Comparison of ENCODE assay signal across 8 cellular contexts in genomic region chr14:58796636-58797429, GRCh38.
DNase-seq lines count a peak whose midpoint lies in the region; ATAC-seq and TF ChIP-seq lines count a peak whose summit lies in the region.

No MANE protein-coding gene starts in this region.

- H3K4me1 Mint-ChIP-seq in Calu3 (ENCODE audit: low read depth, unreplicated experiment) (peaks cover 27% of the 10 kb centered on the region), WTC11 (no peaks in the 10 kb centered on the region), natural killer cell (no peaks in the 10 kb centered on the region)
- no peaks in the 10 kb centered on the region for H3K4me1 Mint-ChIP-seq in activated CD4-positive, alpha-beta memory T cell treated with anti-CD3 and anti-CD28 coated beads for 36 hours (ENCODE audit: low read depth)

- POLR2A ChIA-PET in WTC11 (lab: Charles Lee) = interaction anchor here (0.7 kb wide), 2 partner anchors 150 to 290 kb away, joined by 3 read pairs; no protein-coding TSS in a partner anchor
- POLR2A ChIA-PET in activated CD4-positive, alpha-beta memory T cell treated with anti-CD3 and anti-CD28 coated beads for 36 hours (lab: Charles Lee) = no interaction called here

- H3K36me3 Mint-ChIP-seq in Calu3 (ENCODE audit: insufficient read depth, unreplicated experiment) (no peaks in the 10 kb centered on the region), WTC11 (no peaks in the 10 kb centered on the region), natural killer cell (no peaks in the 10 kb centered on the region)
- H3K36me3 Mint-ChIP-seq in activated CD4-positive, alpha-beta memory T cell treated with anti-CD3 and anti-CD28 coated beads for 36 hours = no peaks in the 10 kb centered on the region

- no peaks in the 10 kb centered on the region for H3K27me3 Mint-ChIP-seq in Calu3 (ENCODE audit: unreplicated experiment)
- no peaks in the 10 kb centered on the region for H3K27me3 Mint-ChIP-seq in WTC11 (ENCODE audit: low read depth)
- peaks cover 6% of the 10 kb centered on the region for H3K27me3 Mint-ChIP-seq in activated CD4-positive, alpha-beta memory T cell treated with anti-CD3 and anti-CD28 coated beads for 36 hours
- peaks cover 0 to 4% of the 10 kb centered on the region in 2 donors for H3K27me3 Mint-ChIP-seq in natural killer cell (ENCODE audit: low read depth in 2 of 2)

- DNase-seq in Calu3 (peak; percentile 21), WTC11 (ENCODE audit: low spot score) (peak; percentile 20), activated gamma-delta T cell (lab: John Stamatoyannopoulos, UW) (no peak), natural killer cell (no peak)
- DNase-seq in activated CD4-positive, alpha-beta memory T cell treated with anti-CD3 and anti-CD28 coated beads for 36 hours = no peak
- no peak for DNase-seq in stimulated activated CD8-positive, alpha-beta memory T cell treated with anti-CD3 and anti-CD28 coated beads, Interleukin-4, amount 100 ng/mL, for 48 hours

- CTCF ChIA-PET in Calu3 (lab: Charles Lee) (interaction anchor here (2.5 kb wide), 1 partner anchor 12 kb away, joined by 6 read pairs; no protein-coding TSS in a partner anchor), WTC11 (lab: Charles Lee) (interaction anchor here (0.5 to 1.7 kb wide), 3 partner anchors 30 to 224 kb away, joined by 3 to 5 read pairs (median 4); no protein-coding TSS in a partner anchor)
- CTCF ChIA-PET in activated CD4-positive, alpha-beta memory T cell treated with anti-CD3 and anti-CD28 coated beads for 36 hours (lab: Charles Lee) = no interaction called here

- intact Hi-C loops in Calu3 (cut with micrococcal nuclease; ENCODE audit: unreplicated experiment) = loop anchor here (5.0 kb wide), 1 partner anchor 50 kb away; no protein-coding TSS in a partner anchor
- intact Hi-C loops in activated CD4-positive, alpha-beta memory T cell treated with anti-CD3 and anti-CD28 coated beads for 36 hours (cut with micrococcal nuclease) = no loop called here
- intact Hi-C loops in natural killer cell (cut with micrococcal nuclease) = no loop called here

- H3K4me3 Mint-ChIP-seq in Calu3 (ENCODE audit: low read depth, unreplicated experiment) = peak overlapping the region; percentile 12
- H3K4me3 Mint-ChIP-seq in WTC11 = no peak overlapping the region
- H3K4me3 Mint-ChIP-seq in activated CD4-positive, alpha-beta memory T cell treated with anti-CD3 and anti-CD28 coated beads for 36 hours = no peak overlapping the region
- H3K4me3 Mint-ChIP-seq in natural killer cell = no peak overlapping the region

- BruUV-seq in Calu3 (replicated peaks; lab: Mats Ljungman, UMichigan) = no TSS peak

- no peak overlapping the region for H3K27ac Mint-ChIP-seq in Calu3 (ENCODE audit: unreplicated experiment)
- H3K27ac Mint-ChIP-seq in WTC11 = no peak overlapping the region
- no peak overlapping the region for H3K27ac Mint-ChIP-seq in activated CD4-positive, alpha-beta memory T cell treated with anti-CD3 and anti-CD28 coated beads for 36 hours
- no peak overlapping the region for H3K27ac Mint-ChIP-seq in natural killer cell

- H3K9me3 Mint-ChIP-seq in Calu3 (ENCODE audit: low read depth, unreplicated experiment) (no peaks in the 10 kb centered on the region), WTC11 (no peaks in the 10 kb centered on the region), natural killer cell (peaks cover 0 to 2% of the 10 kb centered on the region in 2 donors)
- H3K9me3 Mint-ChIP-seq in activated CD4-positive, alpha-beta memory T cell treated with anti-CD3 and anti-CD28 coated beads for 36 hours = no peaks in the 10 kb centered on the region

- peak; percentile 86 for ATAC-seq in GM19395 (IDR thresholded peaks at IDR 0.05; ENCODE audit: unreplicated experiment)
- peak; percentile 76 for ATAC-seq in HG03064 (IDR thresholded peaks at IDR 0.05; ENCODE audit: low read depth, unreplicated experiment)
- ATAC-seq in WTC11 = peak; percentile 69; the same call in 1 of the 2 replicates
- no peak for ATAC-seq in natural killer cell

- TF ChIP-seq CTCF in Calu3 (IDR thresholded peaks at IDR 0.05; ENCODE audit: unreplicated experiment) (no peak), WTC11 (IDR thresholded peaks at IDR 0.05) (no peak), natural killer cell (IDR thresholded peaks at IDR 0.05) (no peak)

TF ChIP-seq in WTC11, 78 proteins besides CTCF, POLR2A, EP300 and RAD21:
- 0 out of 2 replicates have a peak, but pooled peaks have one; percentile 30 for TF ChIP-seq TEAD4 (CRISPR knock-in tag; IDR thresholded peaks at IDR 0.05)
- TF ChIP-seq NFYB (CRISPR knock-in tag; conservative IDR thresholded peaks at IDR 0.05; ENCODE audit: low read depth) = no peak

Comparison
In these comparisons a context has a peak if more than half of its experiments do, and no peak if none do; other contexts are left out.
1. DNase-seq: peak in Calu3 (single experiment) and WTC11 (single experiment); none in activated CD4-positive, alpha-beta memory T cell treated with anti-CD3 and anti-CD28 coated beads for 36 hours (single experiment), activated gamma-delta T cell (single experiment), stimulated activated CD8-positive, alpha-beta memory T cell treated with anti-CD3 and anti-CD28 coated beads, Interleukin-4, amount 100 ng/mL, for 48 hours (single experiment) and natural killer cell (single experiment).
2. ATAC-seq: peak in GM19395 (single experiment), HG03064 (single experiment) and WTC11 (single experiment); none in natural killer cell (0 of 3).